Comparison of ENCODE assay signal across 8 cellular contexts in genomic region chr6:168132531-168133184, GRCh38. TPM values are rescaled to one million over a fixed set of nuclear protein-coding genes. Genes with fewer than 3 reads are reported as not detected.
DNase-seq lines count a peak whose midpoint lies in the region; ATAC-seq and TF ChIP-seq lines count a peak whose summit lies in the region.

No MANE protein-coding gene starts in this region.

- 22% methylated on average over 25 of the region's 34 CpGs for WGBS in suprapubic skin

- no peak for TF ChIP-seq EP300 in suprapubic skin (IDR thresholded peaks at IDR 0.05)

- H3K9me3 ChIP-seq in left lung, result no peaks in the 10 kb centered on the region
- H3K9me3 ChIP-seq in suprapubic skin, result no peaks in the 10 kb centered on the region

- peaks cover 0 to 29% of the 10 kb centered on the region in 2 donors for H3K27me3 ChIP-seq in left lung
- peaks cover 18% of the 10 kb centered on the region for H3K27me3 ChIP-seq in suprapubic skin

- H3K4me1 ChIP-seq in left lung, result peaks cover 0 to 4% of the 10 kb centered on the region in 2 donors
- H3K4me1 ChIP-seq in suprapubic skin, result peaks cover 6% of the 10 kb centered on the region

- H3K36me3 ChIP-seq in left lung, result no peaks in the 10 kb centered on the region
- H3K36me3 ChIP-seq in suprapubic skin, result no peaks in the 10 kb centered on the region

- no peak overlapping the region for H3K27ac ChIP-seq in caudate nucleus (ENCODE audit: low read depth, low read length)
- no peak overlapping the region for H3K27ac ChIP-seq in left lung
- H3K27ac ChIP-seq in suprapubic skin, result no peak overlapping the region

- TF ChIP-seq CTCF in left lung (IDR thresholded peaks at IDR 0.05) (peak in 1 of 2 donors; percentile 39), suprapubic skin (IDR thresholded peaks at IDR 0.05) (peak; percentile 19 to 28)

- TF ChIP-seq POLR2A in suprapubic skin (IDR thresholded peaks at IDR 0.05), result no peak

- H3K4me3 ChIP-seq in left lung (no peak overlapping the region), suprapubic skin (peak overlapping the region; percentile 31)

- ATAC-seq in left lung, result peak; percentile 37
- ATAC-seq in HG03139 (IDR thresholded peaks at IDR 0.05; ENCODE audit: unreplicated experiment), result no peak

- intact Hi-C loops in left lung (cut with DNase I), result no loop called here

- DNase-seq in DMS53 (lab: John Stamatoyannopoulos, UW) (peak; percentile 61), DMS53 treated with DMSO at 0.1 percent for 48 hours (lab: John Stamatoyannopoulos, UW; ENCODE audit: unreplicated experiment) (no peak), caudate nucleus (lab: John Stamatoyannopoulos, UW) (peak in 57 of 61 donors; percentile 22 to 92 (median 68)), left lung (no peak), suprapubic skin (ENCODE audit: low spot score in 2 of 2) (peak; percentile 56 to 83), MV-4-11 (lab: John Stamatoyannopoulos, UW) (no peak), DMS79 treated with DMSO at 0.1 percent for 48 hours (lab: John Stamatoyannopoulos, UW) (no peak)

RNA-seq across cellular contexts. Expression of gene FRMD1, which starts 53.6 kb away (rescaled TPM):
- total RNA-seq in left lung (not detected), suprapubic skin (1 to 10 TPM in 2 of 4 donors, under 1 TPM in 2; 0.64 to 2.6 (median 1.5) TPM)

Comparison
In these comparisons a context has a peak if more than half of its experiments do, and no peak if none do; other contexts are left out.
1. DNase-seq: peak in DMS53 (single experiment), caudate nucleus (57 of 61) and suprapubic skin (2 of 2); none in DMS53 treated with DMSO at 0.1 percent for 48 hours (single experiment), left lung (0 of 2), MV-4-11 (single experiment) and DMS79 treated with DMSO at 0.1 percent for 48 hours (single experiment).